Comparison of ENCODE assay signal across 26 cellular contexts in genomic region chr3:192575879-192576506, GRCh38.
"Had no signal": no experiment of that assay in that cellular context is flagged by ENCODE, and none has a peak within 500 bp of the region (broad histone marks: within the 10 kb centered on the region; RNA-seq: fewer than 3 reads in every experiment).

No MANE protein-coding gene starts in this region.

- DNase-seq: colonic mucosa; cortex of kidney; effector CD8-positive, alpha-beta T cell; effector memory CD8-positive, alpha-beta T cell; endodermal cell; erythroblast; esophagus squamous epithelium; foreskin fibroblast; foreskin melanocyte; gastrocnemius medialis; glutamatergic neuron; head of caudate nucleus; heart right ventricle; hippocampal formation; islet precursor cell; kidney; kidney glomerular epithelial cell; left colon; lower lobe of right lung; mesenchymal stem cell; mucosa of descending colon; naive B cell had no signal

- ATAC-seq: effector memory CD8-positive, alpha-beta T cell; esophagus mucosa; gastrocnemius medialis; left colon; left lung; lower lobe of right lung; mucosa of descending colon had no signal

- H3K9me3 ChIP-seq: colonic mucosa, esophagus squamous epithelium, gastrocnemius medialis, left lung, lower lobe of right lung, mucosa of descending colon had no signal

- H3K4me1 ChIP-seq: colonic mucosa, gastrocnemius medialis, left lung, lower lobe of right lung had no signal

- H3K36me3 ChIP-seq: colonic mucosa, esophagus squamous epithelium, gastrocnemius medialis, heart right ventricle, left lung, lower lobe of right lung had no signal

- FAIRE-seq: endometrium, kidney had no signal

- H3K27ac ChIP-seq: colonic mucosa, epithelial cell of prostate, esophagus squamous epithelium, gastrocnemius medialis, left lung, lower lobe of right lung had no signal

- H3K4me3 ChIP-seq: colonic mucosa, esophagus squamous epithelium, gastrocnemius medialis, heart right ventricle, left lung, lower lobe of right lung, mucosa of descending colon had no signal

- H3K27me3 ChIP-seq: colonic mucosa, esophagus squamous epithelium, gastrocnemius medialis had no signal
